Comparison of ENCODE assay signal across 32 cellular contexts in the genomic region with DNA sequence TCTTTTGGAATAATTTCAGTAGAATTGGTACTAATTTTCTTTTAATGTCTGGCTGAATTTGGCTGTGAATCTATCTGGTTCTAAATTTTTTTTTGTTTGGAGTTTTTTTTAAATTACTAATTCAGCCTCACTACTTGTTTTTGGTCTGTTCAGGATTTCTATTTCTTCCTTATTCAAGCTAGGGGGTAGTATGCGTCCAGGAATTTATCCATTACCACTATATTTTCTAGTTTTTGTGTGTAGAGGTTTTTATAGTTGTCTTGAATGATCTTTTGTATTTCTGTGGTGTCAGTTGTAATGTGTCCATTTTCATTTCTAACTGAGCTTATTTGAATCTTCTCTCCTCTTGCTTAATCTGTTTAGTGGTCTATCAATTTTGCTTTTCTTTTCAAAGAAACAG. TPM values are rescaled to one million over a fixed set of nuclear protein-coding genes. Genes with fewer than 3 reads are reported as not detected.
"Had no signal": no experiment of that assay in that cellular context is flagged by ENCODE, and none has a peak within 500 bp of the region (broad histone marks: within the 10 kb centered on the region; RNA-seq: fewer than 3 reads in every experiment).

No MANE protein-coding gene starts in this region.

- H3K4me1 ChIP-seq: esophagus squamous epithelium, heart right ventricle had no signal

- H3K27me3 ChIP-seq: brain microvascular endothelial cell, esophagus squamous epithelium, heart right ventricle had no signal

- ATAC-seq: activated CD4-positive, CD25-positive, alpha-beta regulatory T cell treated with anti-CD3 and anti-CD28 coated beads, Interleukin-2, amount 50 U/mL, for 24 hours; activated CD8-positive, alpha-beta T cell treated with anti-CD3 and anti-CD28 coated beads for 36 hours; activated T-cell treated with anti-CD3 and anti-CD28 coated beads, Interleukin-2, amount 50 U/mL, for 4 hours; activated T-helper 17 cell treated with anti-CD3 and anti-CD28 coated beads, Interleukin-2, amount 50 U/mL, for 72 hours; heart right ventricle; T-helper 17 cell had no signal

- H3K4me3 ChIP-seq: coronary artery, esophagus squamous epithelium, heart right ventricle had no signal

- H3K27ac ChIP-seq: brain microvascular endothelial cell, coronary artery, epithelial cell of prostate, esophagus squamous epithelium, heart right ventricle, WERI-Rb-1 had no signal

- DNase-seq: activated B cell treated with CpG ODN at 0.5 μM for 24 hours; activated CD4-positive, alpha-beta T cell treated with anti-CD3 and anti-CD28 coated beads for 48 hours; activated CD4-positive, alpha-beta T cell treated with anti-CD3 and anti-CD28 coated beads, Interleukin-2, amount 50 U/mL, for 1 hour; activated CD4-positive, alpha-beta T cell treated with anti-CD3 and anti-CD28 coated beads, Interleukin-2, amount 50 U/mL, for 48 hours; activated CD8-positive, alpha-beta memory T cell treated with anti-CD3 and anti-CD28 coated beads for 24 hours; activated CD8-positive, alpha-beta T cell treated with anti-CD3 and anti-CD28 coated beads for 36 hours; activated effector memory CD4-positive, alpha-beta T cell treated with Interleukin-2 at 50 U/mL for 16 hours; activated gamma-delta T cell treated with Interleukin-2 at 50 U/mL for 16 hours; activated naive CD4-positive, alpha-beta T cell treated with anti-CD3 and anti-CD28 coated beads, Interleukin-2, amount 50 U/mL, for 16 hours; activated naive CD4-positive, alpha-beta T cell treated with Interleukin-2 at 50 U/mL for 16 hours; activated T-cell treated with anti-CD3 and anti-CD28 coated beads, Interleukin-2, amount 50 U/mL, for 4 hours; amniotic stem cell; anterior cingulate cortex; brain microvascular endothelial cell; effector CD8-positive, alpha-beta T cell; esophagus squamous epithelium; foreskin melanocyte; glutamatergic neuron; heart right ventricle; T-helper 1 cell; T-helper 17 cell; T1000; WERI-Rb-1 had no signal

- FAIRE-seq: astrocyte, bronchial epithelial cell, endometrium, endothelial cell of umbilical vein had no signal

- H3K36me3 ChIP-seq: brain microvascular endothelial cell, esophagus squamous epithelium, heart right ventricle, WERI-Rb-1 had no signal

RNA-seq across cellular contexts. Expression of a gene that starts 48.9 kb away (rescaled TPM):
- total RNA-seq: activated B cell treated with CpG ODN at 0.5 μM for 24 hours had no signal
- polyA plus RNA-seq: fibroblast of lung had no signal
